In genomic region chr10:86718556-86718955, GRCh38 we compare ENCODE assay signal across 16 cellular contexts. TPM values are rescaled to one million over a fixed set of nuclear protein-coding genes. Genes with fewer than 3 reads are reported as not detected.
DNase-seq lines count a peak whose midpoint lies in the region; ATAC-seq and TF ChIP-seq lines count a peak whose summit lies in the region.
"Had no signal": no experiment of that assay in that cellular context is flagged by ENCODE, and none has a peak within 500 bp of the region (broad histone marks: within the 10 kb centered on the region; RNA-seq: fewer than 3 reads in every experiment).

No MANE protein-coding gene starts in this region.

- H3K4me2 ChIP-seq in IMR-90 (ENCODE audit: low read depth, low read length): no peak overlapping the region
- H3K4me2 ChIP-seq: BLaER1 had no signal

- POLR2A ChIA-PET in IMR-90 (lab: Charles Lee; ENCODE audit: unreplicated experiment): no interaction called here

- no peak overlapping the region for H3K23ac ChIP-seq in IMR-90 (ENCODE audit: low read depth, low read length)

- H3K27ac ChIP-seq in right atrium auricular region (peak overlapping the region in 1 of 2 donors; percentile 23), IMR-90 (ENCODE audit: insufficient read depth, low read length) (no peak overlapping the region), sigmoid colon (peak overlapping the region in 3 of 4 donors; percentile 18 to 24 (median 19)), tibial artery (peak overlapping the region; percentile 23 to 41)
- H3K27ac ChIP-seq: BLaER1 had no signal

- H3K36me3 ChIP-seq in right atrium auricular region (peaks cover 59% of the 10 kb centered on the region), IMR-90 (ENCODE audit: control insufficient read depth, insufficient read depth, low read length) (no peaks in the 10 kb centered on the region), sigmoid colon (peaks cover 0 to 16% (median 8%) of the 10 kb centered on the region in 4 donors), tibial artery (peaks cover 15 to 26% (median 19%) of the 10 kb centered on the region in 3 donors)
- H3K36me3 ChIP-seq: BLaER1, HAP-1 had no signal

- H3K79me1 ChIP-seq in IMR-90 (ENCODE audit: low read depth in 1 of 2, low read length in 2 of 2): no peaks in the 10 kb centered on the region

- H2BK5ac ChIP-seq in IMR-90 (ENCODE audit: low read depth, low read length, poor library complexity, severe bottlenecking): no peak overlapping the region

- dilution Hi-C loops in IMR-90 (cut with HindIII; ENCODE audit: low sequenced_read_pairs, unreplicated experiment): no loop called here

- no peak overlapping the region for H3K18ac ChIP-seq in IMR-90 (ENCODE audit: low read depth, low read length)

- no peak for ATAC-seq in IMR-90 (ENCODE audit: low read depth)
- ATAC-seq in GM21723 (IDR thresholded peaks at IDR 0.05; ENCODE audit: unreplicated experiment): no peak
- ATAC-seq: CD8-positive, alpha-beta T cell had no signal

- TF ChIP-seq POLR2A in IMR-90 (IDR thresholded peaks at IDR 0.05; ENCODE audit: low read depth, low read length) (no peak), sigmoid colon (IDR thresholded peaks at IDR 0.05) (no peak)

- no peak overlapping the region for H2AK5ac ChIP-seq in IMR-90 (ENCODE audit: low read depth, low read length)

- H4K20me1 ChIP-seq in IMR-90 (ENCODE audit: insufficient read depth, low read length): no peaks in the 10 kb centered on the region
- H4K20me1 ChIP-seq: BLaER1 had no signal

- no peak overlapping the region for H3K14ac ChIP-seq in IMR-90 (replicated peaks; ENCODE audit: low read depth, low read length)

- no peak overlapping the region for H2BK15ac ChIP-seq in IMR-90 (ENCODE audit: low read depth, low read length)

- in situ Hi-C loops in IMR-90 (cut with MboI; ENCODE audit: low sequenced_read_pairs): no loop called here

- peak overlapping the region; percentile 62 for H2AK9ac ChIP-seq in IMR-90 (replicated peaks; ENCODE audit: low read depth, low read length, poor library complexity)

- no peak overlapping the region for H3K9ac ChIP-seq in IMR-90 (ENCODE audit: low read depth, low read length)
- H3K9ac ChIP-seq: BLaER1 had no signal

- H3K4ac ChIP-seq in IMR-90 (ENCODE audit: low read depth, low read length): no peak overlapping the region

- no peak for TF ChIP-seq RAD21 in IMR-90 (IDR thresholded peaks at IDR 0.05; ENCODE audit: low read length)

- H2BK20ac ChIP-seq in IMR-90 (ENCODE audit: low read depth, low read length): no peak overlapping the region

- H3K4me3 ChIP-seq in right atrium auricular region: no peak overlapping the region
- H3K4me3 ChIP-seq in IMR-90 (ENCODE audit: insufficient read depth, low read depth, low read length): no peak overlapping the region
- no peak overlapping the region for H3K4me3 ChIP-seq in sigmoid colon
- H3K4me3 ChIP-seq in tibial artery: no peak overlapping the region
- H3K4me3 ChIP-seq: BLaER1, HAP-1 had no signal

- WGBS in IMR-90 (ENCODE audit: extremely low coverage in 2 of 2, insufficient read length in 1 of 2), 2 experiments: 100% methylated on average over 1 of the region's 8 CpGs; no CpG with 5 or more reads in 1 of the 2 experiments
- WGBS in sigmoid colon, 2 donors: 96% methylated on average over 8 of the region's 8 CpGs

- no TSS peak for BruUV-seq in IMR-90 (replicated peaks; lab: Mats Ljungman, UMichigan)

- no peak overlapping the region for H4K91ac ChIP-seq in IMR-90 (ENCODE audit: insufficient read depth, low read depth, low read length)

- H3K27me3 ChIP-seq in right atrium auricular region (no peaks in the 10 kb centered on the region), IMR-90 (ENCODE audit: control insufficient read depth, insufficient read depth, low read length) (peaks cover 4% of the 10 kb centered on the region; the same call in 1 of the 2 replicates), sigmoid colon (no peaks in the 10 kb centered on the region), tibial artery (no peaks in the 10 kb centered on the region)
- H3K27me3 ChIP-seq: BLaER1 had no signal

- no peaks in the 10 kb centered on the region for H3K9me1 ChIP-seq in IMR-90 (ENCODE audit: insufficient read depth, low read length)

- DNase-seq in cardiac septum (ENCODE audit: low spot score) (peak; percentile 74), right atrium auricular region (ENCODE audit: low spot score) (no peak), IMR-90 (no peak), sigmoid colon (peak; percentile 50), tibial artery (peak in 1 of 2 donors; percentile 27), hepatic stellate cell (ENCODE audit: low spot score) (no peak)
- DNase-seq: 8988T; Calu3; CD8-positive, alpha-beta T cell; DMS79 treated with DMSO at 0.1 percent for 48 hours; GF-D8 had no signal

- H4K5ac ChIP-seq in IMR-90 (ENCODE audit: low read depth, low read length): no peak overlapping the region

- no peak overlapping the region for H2AFZ ChIP-seq in IMR-90 (replicated peaks; ENCODE audit: low read length, poor library complexity)

- H3K4me1 ChIP-seq in right atrium auricular region: peaks cover 0 to 38% of the 10 kb centered on the region in 2 donors
- H3K4me1 ChIP-seq in IMR-90 (ENCODE audit: control insufficient read depth, insufficient read depth, low read length): no peaks in the 10 kb centered on the region
- H3K4me1 ChIP-seq in sigmoid colon: no peaks in the 10 kb centered on the region
- no peaks in the 10 kb centered on the region for H3K4me1 ChIP-seq in tibial artery
- H3K4me1 ChIP-seq: HAP-1 had no signal

- no peak for TF ChIP-seq CTCF in right atrium auricular region (IDR thresholded peaks at IDR 0.05)
- no peak for TF ChIP-seq CTCF in IMR-90 (conservative IDR thresholded peaks at IDR 0.05; ENCODE audit: low read depth, low read length)
- no peak for TF ChIP-seq CTCF in sigmoid colon (IDR thresholded peaks at IDR 0.05)
- no peak for TF ChIP-seq CTCF in tibial artery (IDR thresholded peaks at IDR 0.05)

- intact Hi-C loops in cardiac septum (cut with DNase I): no loop called here
- intact Hi-C loops in IMR-90 (cut with micrococcal nuclease): no loop called here
- intact Hi-C loops in sigmoid colon (cut with DNase I): no loop called here
- intact Hi-C loops in tibial artery (cut with DNase I; ENCODE audit: low total_unique reads): no loop called here

- H3K56ac ChIP-seq in IMR-90 (ENCODE audit: extremely low read depth, insufficient read depth, low read length): no peak overlapping the region

- no peak overlapping the region for H2BK120ac ChIP-seq in IMR-90 (ENCODE audit: low read depth, low read length)

- H4K8ac ChIP-seq in IMR-90 (ENCODE audit: low read depth in 2 of 2, low read length in 2 of 2): no peak overlapping the region

- CTCF ChIA-PET in IMR-90 (lab: Yijun Ruan, JAX): no interaction called here

- TF ChIP-seq EP300 in sigmoid colon (IDR thresholded peaks at IDR 0.05): no peak

- H3K9me3 ChIP-seq in right atrium auricular region: no peaks in the 10 kb centered on the region
- no peaks in the 10 kb centered on the region for H3K9me3 ChIP-seq in IMR-90 (ENCODE audit: control insufficient read depth, insufficient read depth, low read length)
- no peaks in the 10 kb centered on the region for H3K9me3 ChIP-seq in sigmoid colon
- no peaks in the 10 kb centered on the region for H3K9me3 ChIP-seq in tibial artery
- H3K9me3 ChIP-seq: BLaER1, HAP-1 had no signal

TF ChIP-seq in IMR-90, 13 proteins besides CTCF, POLR2A, EP300 and RAD21:
- TF ChIP-seq USF2 (IDR thresholded peaks at IDR 0.05; ENCODE audit: low read depth, low read length) (no peak), SMC3 (IDR thresholded peaks at IDR 0.05; ENCODE audit: low read depth, low read length) (no peak), CHD1 (IDR thresholded peaks at IDR 0.05; ENCODE audit: low read depth, low read length) (no peak), BHLHE40 (IDR thresholded peaks at IDR 0.05; ENCODE audit: low read depth, low read length) (no peak), ELK1 (IDR thresholded peaks at IDR 0.05; ENCODE audit: borderline replicate concordance, low read depth, low read length) (no peak)

RNA-seq across cellular contexts. Expression of gene BMPR1A, which starts 37.9 kb away (rescaled TPM):
- total RNA-seq in cardiac septum (60.0 TPM), right atrium auricular region (10 to 100 TPM; 28.6 to 41.2 TPM), IMR-90 (2012; rRNA removed) (93.7 and 94.7 TPM in 2 replicates), sigmoid colon (100 to 1,000 TPM in 3 of 4 donors, 10 to 100 TPM in 1; 84.2 to 145 (median 120) TPM)
- polyA plus RNA-seq in IMR-90 (2012; rRNA removed) (13.5 and 15.9 TPM in 2 replicates), sigmoid colon (10 to 100 TPM in 1 of 3 donors, 1 to 10 TPM in 2; 5.5 to 16.1 (median 7.8) TPM)
- polyA plus RNA-seq in IMR-90 (2012; cell fraction: cytosol; rRNA removed): 3.4 and 4.9 TPM in 2 replicates
- 1.3 and 16.0 TPM in 2 replicates for polyA plus RNA-seq in IMR-90 (2012; cell fraction: nucleus; rRNA removed; ENCODE audit: low replicate concordance)

RNA-seq across cellular contexts. Expression of gene LDB3, which starts 50.2 kb away (rescaled TPM):
- 1,178 TPM for total RNA-seq in cardiac septum
- total RNA-seq in right atrium auricular region: 100 to 1,000 TPM; 448 to 908 TPM
- 0.28 and 0.36 TPM in 2 replicates for total RNA-seq in IMR-90 (2012; rRNA removed)
- 2.6 and 3.2 TPM in 2 replicates for polyA plus RNA-seq in IMR-90 (2012; rRNA removed)
- polyA plus RNA-seq in IMR-90 (2012; cell fraction: cytosol; rRNA removed): 1.6 and 1.7 TPM in 2 replicates
- polyA plus RNA-seq in IMR-90 (2012; cell fraction: nucleus; rRNA removed; ENCODE audit: low replicate concordance): 2.6 and 4.0 TPM in 2 replicates
- 10 to 100 TPM; 13.2 to 42.1 (median 22.4) TPM for total RNA-seq in sigmoid colon
- polyA plus RNA-seq in sigmoid colon: 1 to 10 TPM; 1.2 to 1.9 (median 1.8) TPM
- total RNA-seq: Calu3; CD8-positive, alpha-beta T cell; HT-29 had no signal
- polyA plus RNA-seq: CD14-positive monocyte had no signal

Comparison
In these comparisons a context has a peak if more than half of its experiments do, and no peak if none do; other contexts are left out.
1. DNase-seq: peak in cardiac septum (single experiment) and sigmoid colon (single experiment); none in right atrium auricular region (single experiment), IMR-90 (single experiment) and hepatic stellate cell (single experiment).
2. RNA of gene LDB3, which starts 50.2 kb away (total RNA-seq): 1,178 TPM in cardiac septum (single experiment), 448 to 908 TPM in right atrium auricular region and 13.2 to 42.1 TPM in sigmoid colon; 0.28 to 0.36 TPM in IMR-90; every median in the first group is over 10 times any median in the second.